Comparison of ENCODE assay signal across 9 cellular contexts in the genomic region with DNA sequence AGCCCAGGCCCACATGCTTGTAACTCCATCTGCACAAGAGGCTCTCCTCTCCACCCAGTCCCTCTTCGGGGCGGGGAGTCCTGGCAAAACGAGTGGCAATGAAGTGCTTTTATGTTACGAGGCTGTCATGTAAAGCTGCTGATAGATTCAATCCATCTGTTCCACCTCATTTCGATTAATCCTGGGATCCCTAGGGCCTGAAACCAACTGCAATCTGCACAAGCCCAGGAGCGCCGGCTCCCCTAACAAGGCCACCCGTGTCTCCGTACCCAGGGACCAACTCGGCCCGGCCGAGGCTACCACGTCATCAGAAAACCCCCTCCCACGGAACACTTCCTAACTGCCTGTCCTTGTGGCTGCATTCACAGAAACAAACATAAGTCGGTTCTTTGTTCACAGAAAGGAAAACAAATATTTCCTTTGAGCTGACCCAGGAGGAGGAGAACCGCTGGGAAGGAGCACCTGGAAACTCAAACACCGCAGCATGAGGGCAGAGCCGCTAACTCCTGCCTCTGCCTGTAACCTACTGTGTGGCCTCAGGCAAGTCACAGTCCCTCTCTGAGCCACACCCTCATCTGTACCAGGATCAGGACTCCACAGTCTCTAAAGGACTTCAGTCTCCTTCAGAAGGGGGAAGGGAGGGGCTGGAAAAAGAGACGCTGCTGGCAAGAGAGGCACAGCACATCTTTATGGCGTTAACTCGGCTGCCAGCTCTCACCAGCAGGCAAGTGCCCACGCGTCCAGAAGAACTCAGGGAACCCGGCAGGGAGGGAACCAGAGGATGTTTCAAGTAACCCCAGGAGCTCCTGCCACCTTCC. TPM values are rescaled to one million over a fixed set of nuclear protein-coding genes. Genes with fewer than 3 reads are reported as not detected.
DNase-seq lines count a peak whose midpoint lies in the region; ATAC-seq, FAIRE-seq and TF ChIP-seq lines count a peak whose summit lies in the region.
"Had no signal": no experiment of that assay in that cellular context is flagged by ENCODE, and none has a peak within 500 bp of the region (broad histone marks: within the 10 kb centered on the region; RNA-seq: fewer than 3 reads in every experiment).

No MANE protein-coding gene starts in this region.

- H3K4me3 ChIP-seq in DND-41 (ENCODE audit: low read depth in 1 of 2, low read length in 2 of 2) (no peak overlapping the region), adipocyte (ENCODE audit: low read length) (no peak overlapping the region), pancreas (no peak overlapping the region)

- H3K79me2 ChIP-seq in DND-41 (ENCODE audit: insufficient read depth, low read length), result peaks cover 97% of the 10 kb centered on the region

- peaks cover 92% of the 10 kb centered on the region for H4K20me1 ChIP-seq in DND-41 (ENCODE audit: insufficient read depth, low read length)

- H3K36me3 ChIP-seq in DND-41 (ENCODE audit: insufficient read depth, low read length) (peaks cover 6% of the 10 kb centered on the region; the same call in 1 of the 2 replicates), adipocyte (ENCODE audit: control insufficient read depth, insufficient read depth, low read length, severe bottlenecking) (no peaks in the 10 kb centered on the region), pancreas (no peaks in the 10 kb centered on the region)

- ATAC-seq in DND-41 (ENCODE audit: insufficient read depth, low read depth) (no peak), pancreas (peak; percentile 51 to 78 (median 60)), HG03139 (IDR thresholded peaks at IDR 0.05; ENCODE audit: unreplicated experiment) (no peak), HG03439 (IDR thresholded peaks at IDR 0.05; ENCODE audit: unreplicated experiment) (no peak)

- no peaks in the 10 kb centered on the region for H3K9me3 Mint-ChIP-seq in osteocyte (ENCODE audit: unreplicated experiment)

- H3K9me3 ChIP-seq in DND-41 (ENCODE audit: insufficient read depth, low read length, severe bottlenecking) (no peaks in the 10 kb centered on the region), adipocyte (ENCODE audit: control insufficient read depth, low read length) (no peaks in the 10 kb centered on the region), pancreas (no peaks in the 10 kb centered on the region)
- H3K9me3 ChIP-seq: SK-N-SH had no signal

- no peak overlapping the region for H3K9ac ChIP-seq in DND-41 (ENCODE audit: low read depth, low read length)
- no peak overlapping the region for H3K9ac ChIP-seq in adipocyte (ENCODE audit: low read length)
- H3K9ac ChIP-seq: SK-N-SH had no signal

- DNase-seq in DND-41, result no peak
- DNase-seq in NCI-H446 (lab: John Stamatoyannopoulos, UW), result peak; percentile 52 to 81
- peak; percentile 22 for DNase-seq in adipocyte (ENCODE audit: low read depth)
- DNase-seq in pancreas, result peak in 2 of 6 donors; percentile 51 to 56
- DNase-seq in NCI-H526 treated with DMSO at 0.1 percent for 48 hours (lab: John Stamatoyannopoulos, UW), result no peak
- no peak for DNase-seq in osteocyte (ENCODE audit: extremely low spot score, unreplicated experiment)
- DNase-seq: SK-N-SH had no signal

- no peak for TF ChIP-seq CTCF in DND-41 (IDR thresholded peaks at IDR 0.05; ENCODE audit: borderline replicate concordance, extremely low read depth, low read length, poor library complexity, severe bottlenecking)
- TF ChIP-seq CTCF in pancreas (IDR thresholded peaks at IDR 0.05), result no peak
- TF ChIP-seq CTCF in osteocyte (IDR thresholded peaks at IDR 0.05), result no peak

- peaks cover 21% of the 10 kb centered on the region for H3K4me1 Mint-ChIP-seq in osteocyte (ENCODE audit: unreplicated experiment)

- no peak for FAIRE-seq in pancreas (lab: Jason Lieb, UNC)

- H3K4me2 ChIP-seq in DND-41 (ENCODE audit: insufficient read depth, low read length), result no peak overlapping the region
- H3K4me2 ChIP-seq: SK-N-SH had no signal

- H3K27me3 Mint-ChIP-seq in osteocyte (ENCODE audit: unreplicated experiment), result peaks cover 5% of the 10 kb centered on the region

- intact Hi-C loops in pancreas (cut with DNase I), result no loop called here

- no peaks in the 10 kb centered on the region for H3K36me3 Mint-ChIP-seq in osteocyte (ENCODE audit: unreplicated experiment)

- peak overlapping the region; percentile 20; the same call in 1 of the 2 replicates for H3K27ac ChIP-seq in DND-41 (ENCODE audit: low read length)
- H3K27ac ChIP-seq in pancreas, result peak overlapping the region; percentile 27 to 70 (median 67)

- no peak overlapping the region for H2AFZ ChIP-seq in DND-41 (ENCODE audit: low read depth, low read length)

- no peak overlapping the region for H3K4me3 Mint-ChIP-seq in osteocyte (ENCODE audit: unreplicated experiment)

- no peak overlapping the region for H3K27ac Mint-ChIP-seq in osteocyte (ENCODE audit: unreplicated experiment)

- H3K27me3 ChIP-seq in DND-41 (ENCODE audit: insufficient read depth, low read length, poor library complexity) (no peaks in the 10 kb centered on the region), adipocyte (replicated peaks; ENCODE audit: control insufficient read depth, insufficient read depth, low read length) (peaks cover 81% of the 10 kb centered on the region), pancreas (no peaks in the 10 kb centered on the region)

- WGBS in pancreas, 2 donors, result 28 to 31% methylated on average over 24 of the region's 24 CpGs

- H3K4me1 ChIP-seq in DND-41 (ENCODE audit: insufficient read depth, low read length) (peaks cover 62% of the 10 kb centered on the region), adipocyte (ENCODE audit: control insufficient read depth, insufficient read depth, low read length) (no peaks in the 10 kb centered on the region), pancreas (peaks cover 15 to 41% (median 24%) of the 10 kb centered on the region in 3 donors)

RNA-seq across cellular contexts. Expression of a gene that starts 47.8 kb away (rescaled TPM):
- total RNA-seq in pancreas, result 10 to 100 TPM; 11.5 to 20.2 (median 14.6) TPM
- 10 to 100 TPM; 10.3 to 19.9 TPM for polyA plus RNA-seq in pancreas
- total RNA-seq in osteocyte, result 1.1 and 1.4 TPM in 2 replicates

Comparison
In these comparisons a context has a peak if more than half of its experiments do, and no peak if none do; other contexts are left out.
1. ATAC-seq: peak in pancreas (4 of 4); none in DND-41 (single experiment), HG03139 (single experiment) and HG03439 (single experiment).
2. DNase-seq: peak in NCI-H446 (2 of 2) and adipocyte (single experiment); none in DND-41 (single experiment), NCI-H526 treated with DMSO at 0.1 percent for 48 hours (single experiment) and osteocyte (single experiment).